Comparison of ENCODE assay signal across 10 cellular contexts in genomic region chr6:85452441-85452881, GRCh38. TPM values are rescaled to one million over a fixed set of nuclear protein-coding genes. Genes with fewer than 3 reads are reported as not detected.
DNase-seq lines count a peak whose midpoint lies in the region; ATAC-seq and TF ChIP-seq lines count a peak whose summit lies in the region.
"Had no signal": no experiment of that assay in that cellular context is flagged by ENCODE, and none has a peak within 500 bp of the region (broad histone marks: within the 10 kb centered on the region; RNA-seq: fewer than 3 reads in every experiment).

No MANE protein-coding gene starts in this region.

- H4K20me1 ChIP-seq in hepatocyte (ENCODE audit: insufficient read depth, poor library complexity, severe bottlenecking), result no peaks in the 10 kb centered on the region

- peaks cover 38% of the 10 kb centered on the region for H3K27me3 ChIP-seq in hepatocyte
- peaks cover 0 to 8% of the 10 kb centered on the region in 2 donors for H3K27me3 ChIP-seq in tibial nerve

- no peak for TF ChIP-seq CTCF in hepatocyte (IDR thresholded peaks at IDR 0.05; ENCODE audit: poor library complexity)
- TF ChIP-seq CTCF in tibial nerve (IDR thresholded peaks at IDR 0.05), result no peak

- H3K36me3 ChIP-seq in hepatocyte (replicated peaks; ENCODE audit: insufficient read depth, low read depth), result no peaks in the 10 kb centered on the region
- no peaks in the 10 kb centered on the region for H3K36me3 ChIP-seq in tibial nerve

- H3K4me1 ChIP-seq in hepatocyte (ENCODE audit: insufficient read depth), result peaks cover 16% of the 10 kb centered on the region
- peaks cover 0 to 57% (median 11%) of the 10 kb centered on the region in 4 donors for H3K4me1 ChIP-seq in tibial nerve

- peak overlapping the region; percentile 62 for H3K27ac Mint-ChIP-seq in activated T-cell treated with anti-CD3 and anti-CD28 coated beads, Interleukin-2, amount 50 U/mL, for 24 hours
- H3K27ac Mint-ChIP-seq in activated naive CD8-positive, alpha-beta T cell treated with anti-CD3 and anti-CD28 coated beads, Interleukin-2, amount 50 U/mL, for 24 hours, result peak overlapping the region; percentile 95

- no peak for DNase-seq in activated T-cell treated with anti-CD3 and anti-CD28 coated beads, Interleukin-2, amount 50 U/mL, for 24 hours
- DNase-seq in activated T-cell treated with anti-CD3 and anti-CD28 coated beads, Interleukin-2, amount 50 U/mL, for 1 hour, result no peak
- no peak for DNase-seq in activated naive CD8-positive, alpha-beta T cell treated with anti-CD3 and anti-CD28 coated beads, Interleukin-2, amount 50 U/mL, for 24 hours
- DNase-seq in hepatocyte (ENCODE audit: low spot score) (no peak), tibial nerve (ENCODE audit: low spot score in 2 of 2) (no peak), NCI-H2029 treated with DMSO at 0.1 percent for 48 hours (lab: John Stamatoyannopoulos, UW) (no peak)
- DNase-seq: effector memory CD4-positive, alpha-beta T cell; midbrain had no signal

- peaks cover 19% of the 10 kb centered on the region for H3K36me3 Mint-ChIP-seq in activated T-cell treated with anti-CD3 and anti-CD28 coated beads, Interleukin-2, amount 50 U/mL, for 24 hours (ENCODE audit: low read depth)
- peaks cover 30% of the 10 kb centered on the region for H3K36me3 Mint-ChIP-seq in activated naive CD8-positive, alpha-beta T cell treated with anti-CD3 and anti-CD28 coated beads, Interleukin-2, amount 50 U/mL, for 24 hours (ENCODE audit: low read depth)

- WGBS in hepatocyte (ENCODE audit: low lambda C conversion rate, missing lambda C conversion rate), result 51% methylated on average over 5 of the region's 5 CpGs
- WGBS in tibial nerve, 2 donors, result 48 to 54% methylated on average over 5 of the region's 5 CpGs

- TF ChIP-seq EP300 in tibial nerve (IDR thresholded peaks at IDR 0.05), result no peak

- H3K9me3 Mint-ChIP-seq in activated T-cell treated with anti-CD3 and anti-CD28 coated beads, Interleukin-2, amount 50 U/mL, for 24 hours, result no peaks in the 10 kb centered on the region
- H3K9me3 Mint-ChIP-seq in activated naive CD8-positive, alpha-beta T cell treated with anti-CD3 and anti-CD28 coated beads, Interleukin-2, amount 50 U/mL, for 24 hours, result no peaks in the 10 kb centered on the region

- peak overlapping the region; percentile 17 for H3K4me2 ChIP-seq in hepatocyte

- H3K27ac ChIP-seq in hepatocyte (no peak overlapping the region), tibial nerve (peak overlapping the region in 3 of 4 donors; percentile 8 to 49 (median 35))

- no peaks in the 10 kb centered on the region for H3K9me2 ChIP-seq in hepatocyte (replicated peaks; ENCODE audit: insufficient read depth)

- no peak overlapping the region for H2AFZ ChIP-seq in hepatocyte

- no peak for TF ChIP-seq POLR2A in tibial nerve (IDR thresholded peaks at IDR 0.05)

- H3K79me2 ChIP-seq in hepatocyte, result no peaks in the 10 kb centered on the region

- H3K4me1 Mint-ChIP-seq in activated T-cell treated with anti-CD3 and anti-CD28 coated beads, Interleukin-2, amount 50 U/mL, for 24 hours (ENCODE audit: low read depth), result peaks cover 88% of the 10 kb centered on the region
- H3K4me1 Mint-ChIP-seq in activated naive CD8-positive, alpha-beta T cell treated with anti-CD3 and anti-CD28 coated beads, Interleukin-2, amount 50 U/mL, for 24 hours, result peaks cover 83% of the 10 kb centered on the region

- H3K27me3 Mint-ChIP-seq in activated T-cell treated with anti-CD3 and anti-CD28 coated beads, Interleukin-2, amount 50 U/mL, for 24 hours, result peaks cover 47% of the 10 kb centered on the region
- peaks cover 3% of the 10 kb centered on the region for H3K27me3 Mint-ChIP-seq in activated naive CD8-positive, alpha-beta T cell treated with anti-CD3 and anti-CD28 coated beads, Interleukin-2, amount 50 U/mL, for 24 hours

- ATAC-seq in activated naive CD8-positive, alpha-beta T cell treated with anti-CD3 and anti-CD28 coated beads, Interleukin-2, amount 50 U/mL, for 24 hours, result no peak
- ATAC-seq in GM21447 (IDR thresholded peaks at IDR 0.05; ENCODE audit: unreplicated experiment), result no peak
- ATAC-seq in HG03108 (IDR thresholded peaks at IDR 0.05; ENCODE audit: unreplicated experiment), result no peak

- H3K9me3 ChIP-seq in hepatocyte (ENCODE audit: low read depth) (no peaks in the 10 kb centered on the region), tibial nerve (no peaks in the 10 kb centered on the region)

- no peak overlapping the region for H3K4me3 ChIP-seq in hepatocyte
- H3K4me3 ChIP-seq in tibial nerve, result no peak overlapping the region

- H3K4me3 Mint-ChIP-seq in activated T-cell treated with anti-CD3 and anti-CD28 coated beads, Interleukin-2, amount 50 U/mL, for 24 hours, result peak overlapping the region; percentile 90
- peak overlapping the region; percentile 97 for H3K4me3 Mint-ChIP-seq in activated naive CD8-positive, alpha-beta T cell treated with anti-CD3 and anti-CD28 coated beads, Interleukin-2, amount 50 U/mL, for 24 hours

RNA-seq across cellular contexts. Expression of gene NT5E, which starts 2.6 kb away (rescaled TPM):
- 1.7 and 3.0 TPM in 2 replicates for total RNA-seq in hepatocyte
- 1.8 and 2.0 TPM in 2 replicates for polyA plus RNA-seq in hepatocyte
- total RNA-seq in tibial nerve, result 10 to 100 TPM; 23.1 to 32.2 (median 28.6) TPM
